In genomic region chr18:76459312-76459686, GRCh38 we compare ENCODE assay signal across 14 cellular contexts. TPM values are rescaled to one million over a fixed set of nuclear protein-coding genes. Genes with fewer than 3 reads are reported as not detected.
DNase-seq lines count a peak whose midpoint lies in the region; ATAC-seq and TF ChIP-seq lines count a peak whose summit lies in the region.
"Had no signal": no experiment of that assay in that cellular context is flagged by ENCODE, and none has a peak within 500 bp of the region (broad histone marks: within the 10 kb centered on the region; RNA-seq: fewer than 3 reads in every experiment).

No MANE protein-coding gene starts in this region.

- ATAC-seq in GM18517 (IDR thresholded peaks at IDR 0.05; ENCODE audit: unreplicated experiment) (no peak), GM21717 (IDR thresholded peaks at IDR 0.05; ENCODE audit: unreplicated experiment) (no peak), HG03097 (IDR thresholded peaks at IDR 0.05; ENCODE audit: low FRiP score, unreplicated experiment) (no peak)
- ATAC-seq: naive thymus-derived CD4-positive, alpha-beta T cell had no signal

- in situ Hi-C loops in astrocyte of the spinal cord (cut with HindIII; ENCODE audit: low sequenced_read_pairs), result no loop called here

- peak overlapping the region; percentile 58 to 81 for H3K27ac ChIP-seq in right atrium auricular region
- H3K27ac ChIP-seq in sigmoid colon, result peak overlapping the region; percentile 53 to 84 (median 80)

- no peaks in the 10 kb centered on the region for H3K9me3 ChIP-seq in right atrium auricular region
- no peaks in the 10 kb centered on the region for H3K9me3 ChIP-seq in sigmoid colon

- TF ChIP-seq POLR2A in sigmoid colon (IDR thresholded peaks at IDR 0.05), result no peak

- H3K4me1 ChIP-seq in right atrium auricular region (peaks cover 0 to 32% of the 10 kb centered on the region in 2 donors), sigmoid colon (peaks cover 0 to 60% (median 36%) of the 10 kb centered on the region in 4 donors)

- intact Hi-C loops in sigmoid colon (cut with DNase I), result no loop called here

- TF ChIP-seq CTCF in AG09309 (IDR thresholded peaks at IDR 0.05; ENCODE audit: control insufficient read depth, insufficient read depth, low read depth, low read length, missing control alignments) (no peak), astrocyte of the spinal cord (IDR thresholded peaks at IDR 0.05; ENCODE audit: low read depth, low read length) (no peak), right atrium auricular region (IDR thresholded peaks at IDR 0.05) (no peak), sigmoid colon (IDR thresholded peaks at IDR 0.05) (no peak)

- H3K36me3 ChIP-seq in right atrium auricular region (no peaks in the 10 kb centered on the region), sigmoid colon (peaks cover 0 to 9% (median 0%) of the 10 kb centered on the region in 4 donors)

- H3K27me3 ChIP-seq in right atrium auricular region, result no peaks in the 10 kb centered on the region
- no peaks in the 10 kb centered on the region for H3K27me3 ChIP-seq in sigmoid colon

- 94 to 96% methylated on average over 17 of the region's 17 CpGs for WGBS in sigmoid colon, 2 donors

- DNase-seq in AG09309 (ENCODE audit: low read depth), result no peak
- no peak for DNase-seq in astrocyte of the spinal cord (ENCODE audit: low read depth, low spot score)
- DNase-seq in right atrium auricular region (ENCODE audit: low spot score), result no peak
- peak; percentile 64 for DNase-seq in sigmoid colon
- no peak for DNase-seq in stimulated activated CD8-positive, alpha-beta memory T cell treated with anti-CD3 and anti-CD28 coated beads, Interleukin-4, amount 100 ng/mL, for 48 hours
- DNase-seq: AML-193; effector memory CD4-positive, alpha-beta T cell; naive thymus-derived CD4-positive, alpha-beta T cell; NCI-H146; stimulated activated CD4-positive, alpha-beta T cell treated with anti-CD3 and anti-CD28 coated beads, Interleukin-2, amount 100 ng/mL, for 24 hours; T-cell had no signal

- peak overlapping the region; percentile 28 for H3K4me3 ChIP-seq in AG09309 (ENCODE audit: control insufficient read depth, low read depth, low read length)
- peak overlapping the region; percentile 9 for H3K4me3 ChIP-seq in astrocyte of the spinal cord (ENCODE audit: low read depth, low read length)
- peak overlapping the region; percentile 9 to 25 for H3K4me3 ChIP-seq in right atrium auricular region
- H3K4me3 ChIP-seq in sigmoid colon, result peak overlapping the region in 2 of 4 donors; percentile 20 to 30

- TF ChIP-seq EP300 in sigmoid colon (IDR thresholded peaks at IDR 0.05), result no peak

RNA-seq across cellular contexts. Expression of gene ZNF516, which starts 35.7 kb away (rescaled TPM):
- total RNA-seq in right atrium auricular region (10 to 100 TPM; 11.0 to 14.0 TPM), sigmoid colon (10 to 100 TPM; 24.3 to 29.9 (median 26.9) TPM)
- polyA plus RNA-seq in sigmoid colon, result 1 to 10 TPM; 2.1 to 6.1 (median 2.4) TPM
